ENCODE assay signal across 8 cellular contexts in the genomic region with DNA sequence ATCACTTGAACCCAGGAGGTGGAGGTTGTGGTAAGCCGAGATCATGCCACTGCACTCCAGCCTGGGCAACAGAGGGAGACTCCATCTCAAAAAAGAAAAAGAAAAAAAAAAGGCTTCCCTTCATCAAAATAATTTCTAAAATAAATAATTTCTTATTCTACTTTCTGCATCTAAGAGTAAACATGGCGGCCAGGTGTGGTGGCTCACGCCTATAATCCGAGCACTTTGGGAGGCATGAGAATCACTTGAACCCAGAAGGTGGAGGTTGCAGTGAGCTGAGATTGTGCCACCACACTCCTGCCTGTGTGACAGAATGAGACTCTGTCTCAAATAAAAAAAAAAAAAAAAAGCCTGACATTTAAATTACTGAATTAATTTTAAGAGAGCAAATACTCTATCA. TPM values are rescaled to one million over a fixed set of nuclear protein-coding genes. Genes with fewer than 3 reads are reported as not detected.
DNase-seq lines count a peak whose midpoint lies in the region; ATAC-seq and TF ChIP-seq lines count a peak whose summit lies in the region.
"Not testable (repeated sequence)": the region's sequence is repeated elsewhere in the genome, so short reads cannot be mapped to it uniquely, and the experiment has no call there.

No MANE protein-coding gene starts in this region.

- H3K36me3 Mint-ChIP-seq in activated CD8-positive, alpha-beta T cell treated with anti-CD3 and anti-CD28 coated beads for 36 hours (ENCODE audit: low read depth) = peaks cover 32% of the 10 kb centered on the region
- H3K36me3 Mint-ChIP-seq in endodermal cell (ENCODE audit: low read depth); naive B cell: not testable (repeated sequence)

- H3K79me2 ChIP-seq in PC-3 (ENCODE audit: low read length) = peaks cover 77% of the 10 kb centered on the region

- H3K27me3 ChIP-seq in AG04450 (ENCODE audit: control insufficient read depth, insufficient read depth, low read length); PC-3 (ENCODE audit: low read length); adipocyte (replicated peaks; ENCODE audit: control insufficient read depth, insufficient read depth, low read length); endodermal cell (ENCODE audit: control insufficient read depth, insufficient read depth, low read length, poor library complexity, severe bottlenecking); spleen (replicated peaks in 1 of 7): not testable (repeated sequence)

- H3K4me1 ChIP-seq in PC-3 (ENCODE audit: insufficient read depth, low read length) (peaks cover 29% of the 10 kb centered on the region), adipocyte (ENCODE audit: control insufficient read depth, insufficient read depth, low read length) (peaks cover 19% of the 10 kb centered on the region), spleen (peaks cover 40 to 81% (median 73%) of the 10 kb centered on the region in 6 donors)
- not testable (repeated sequence) for H3K4me1 ChIP-seq in endodermal cell (ENCODE audit: control insufficient read depth, insufficient read depth, low read length)

- not testable (repeated sequence) for TF ChIP-seq CTCF in AG04450 (IDR thresholded peaks at IDR 0.05; ENCODE audit: low read depth, low read length); GM12864 (IDR thresholded peaks at IDR 0.05; ENCODE audit: low read depth, low read length, missing control alignments); PC-3 (conservative IDR thresholded peaks at IDR 0.05; ENCODE audit: low read depth, low read length); activated CD8-positive, alpha-beta T cell treated with anti-CD3 and anti-CD28 coated beads for 36 hours (IDR thresholded peaks at IDR 0.05); endodermal cell (conservative IDR thresholded peaks at IDR 0.05); spleen (IDR thresholded peaks at IDR 0.05 in 8 of 11, conservative IDR thresholded peaks at IDR 0.05 in 3 of 11)

- not testable (repeated sequence) for ATAC-seq in PC-3; activated CD8-positive, alpha-beta T cell treated with anti-CD3 and anti-CD28 coated beads for 36 hours; naive B cell (ENCODE audit: low read depth in 2 of 2)

- POLR2A ChIA-PET in AG04450 (lab: Yijun Ruan, JAX) = interaction anchor here (0.6 to 1.0 kb wide), 2 partner anchors 127 to 142 kb away, joined by 3 to 5 read pairs; partner anchors contain the start of gene SHLD1
- POLR2A ChIA-PET in PC-3 (lab: Charles Lee; ENCODE audit: unreplicated experiment) = interaction anchor here (1.0 kb wide), 1 partner anchor 38 kb away, joined by 12 read pairs; no protein-coding TSS in a partner anchor
- POLR2A ChIA-PET in activated CD8-positive, alpha-beta T cell treated with anti-CD3 and anti-CD28 coated beads for 36 hours (lab: Charles Lee) = interaction anchor here (0.7 to 1.9 kb wide), 4 partner anchors 20 to 164 kb away, joined by 3 to 4 read pairs (median 4); no protein-coding TSS in a partner anchor

- peak overlapping the region; percentile 98; the same call in 1 of the 2 replicates for H3K9ac ChIP-seq in PC-3 (ENCODE audit: low read length)
- not testable (repeated sequence) for H3K9ac ChIP-seq in adipocyte (ENCODE audit: low read length); endodermal cell (ENCODE audit: extremely low read depth, low read length, poor library complexity, severe bottlenecking)

- H3K36me3 ChIP-seq in PC-3 (ENCODE audit: low read depth, low read length); adipocyte (ENCODE audit: control insufficient read depth, insufficient read depth, low read length, severe bottlenecking); endodermal cell (ENCODE audit: control insufficient read depth, insufficient read depth, low read length): not testable (repeated sequence)
- H3K36me3 ChIP-seq in spleen = peaks cover 0 to 30% (median 2%) of the 10 kb centered on the region in 6 donors

- not testable (repeated sequence) for H3K27me3 Mint-ChIP-seq in activated CD8-positive, alpha-beta T cell treated with anti-CD3 and anti-CD28 coated beads for 36 hours; endodermal cell (ENCODE audit: insufficient read depth); naive B cell

- TF ChIP-seq POLR2A in spleen (IDR thresholded peaks at IDR 0.05) = not testable (repeated sequence)

- not testable (repeated sequence) for H3F3A ChIP-seq in PC-3 (ENCODE audit: low read length, unreplicated experiment)

- CTCF ChIA-PET in AG04450 (lab: Charles Lee) = interaction anchor here (0.9 to 1.9 kb wide), 3 partner anchors 11 to 180 kb away, joined by 3 to 6 read pairs (median 5); no protein-coding TSS in a partner anchor
- CTCF ChIA-PET in PC-3 (lab: Charles Lee) = not testable (repeated sequence)
- CTCF ChIA-PET in activated CD8-positive, alpha-beta T cell treated with anti-CD3 and anti-CD28 coated beads for 36 hours (lab: Charles Lee) = interaction anchor here (1.6 kb wide), 1 partner anchor 78 kb away, joined by 8 read pairs; no protein-coding TSS in a partner anchor

- H3K4me3 Mint-ChIP-seq in activated CD8-positive, alpha-beta T cell treated with anti-CD3 and anti-CD28 coated beads for 36 hours = peak overlapping the region; percentile 96
- H3K4me3 Mint-ChIP-seq in endodermal cell = not testable (repeated sequence)
- peak overlapping the region; percentile 68 to 100 (median 98) for H3K4me3 Mint-ChIP-seq in naive B cell

- H2AFZ ChIP-seq in PC-3 (ENCODE audit: low read length) = not testable (repeated sequence)

- H3K4me2 ChIP-seq in PC-3 (ENCODE audit: low read length) = peak overlapping the region; percentile 94

- H3K9me3 Mint-ChIP-seq in activated CD8-positive, alpha-beta T cell treated with anti-CD3 and anti-CD28 coated beads for 36 hours; endodermal cell; naive B cell: not testable (repeated sequence)

- H3K4me3 ChIP-seq in AG04450 (ENCODE audit: low read depth, low read length) (peak overlapping the region; percentile 93; the same call in 1 of the 2 replicates), GM12864 (ENCODE audit: low read depth, low read length) (peak overlapping the region; percentile 94), PC-3 (ENCODE audit: low read length) (peak overlapping the region; percentile 77; the same call in 1 of the 2 replicates), adipocyte (ENCODE audit: low read length) (peak overlapping the region; percentile 91), endodermal cell (ENCODE audit: low read length) (peak overlapping the region; percentile 96), spleen (peak overlapping the region in 7 of 8 donors; percentile 52 to 90 (median 64))

- H3K27ac ChIP-seq in AG04450 (ENCODE audit: low read depth, low read length); PC-3 (ENCODE audit: low read length); endodermal cell (ENCODE audit: low read depth, low read length): not testable (repeated sequence)
- peak overlapping the region in 6 of 8 donors; percentile 97 to 100 (median 99) for H3K27ac ChIP-seq in spleen

- not testable (repeated sequence) for H3K9me2 ChIP-seq in PC-3 (replicated peaks; ENCODE audit: low read length)

- intact Hi-C loops in PC-3 (cut with micrococcal nuclease) = loop anchor here (5.0 kb wide), 1 partner anchor 40 kb away; no protein-coding TSS in a partner anchor
- intact Hi-C loops in activated CD8-positive, alpha-beta T cell treated with anti-CD3 and anti-CD28 coated beads for 36 hours (cut with micrococcal nuclease) = loop anchor here (10.0 kb wide), 1 partner anchor 337 kb away; no protein-coding TSS in a partner anchor
- intact Hi-C loops in spleen (cut with DNase I; ENCODE audit: low total_unique reads) = not testable (repeated sequence)

- not testable (repeated sequence) for DNase-seq in AG04450 (ENCODE audit: low read depth, low spot score); GM12864 (ENCODE audit: low read depth); PC-3; activated CD8-positive, alpha-beta T cell treated with anti-CD3 and anti-CD28 coated beads for 36 hours; adipocyte (ENCODE audit: low read depth); endodermal cell; naive B cell; spleen

- H3K4me1 Mint-ChIP-seq in activated CD8-positive, alpha-beta T cell treated with anti-CD3 and anti-CD28 coated beads for 36 hours (ENCODE audit: low read depth) = peaks cover 58% of the 10 kb centered on the region
- H3K4me1 Mint-ChIP-seq in endodermal cell (peaks cover 18% of the 10 kb centered on the region), naive B cell (peaks cover 41 to 83% (median 60%) of the 10 kb centered on the region in 3 donors)

- H3K27ac Mint-ChIP-seq in activated CD8-positive, alpha-beta T cell treated with anti-CD3 and anti-CD28 coated beads for 36 hours = peak overlapping the region; percentile 55
- not testable (repeated sequence) for H3K27ac Mint-ChIP-seq in endodermal cell
- peak overlapping the region in 4 of 6 donors; percentile 9 to 99 (median 48) for H3K27ac Mint-ChIP-seq in naive B cell

- not testable (repeated sequence) for BruUV-seq in PC-3 (replicated peaks; lab: Mats Ljungman, UMichigan)

- WGBS in endodermal cell (ENCODE audit: insufficient coverage in 1 of 2, insufficient read length in 1 of 2), 2 experiments = 98 to 100% methylated on average over 3 to 4 of the region's 4 CpGs
- WGBS in spleen, 5 donors = 66 to 96% (median 92%) methylated on average over 4 of the region's 4 CpGs

- H3K9me3 ChIP-seq in AG04450 (ENCODE audit: control insufficient read depth, insufficient read depth, low read length); PC-3 (ENCODE audit: low read length); adipocyte (ENCODE audit: control insufficient read depth, low read length); endodermal cell (ENCODE audit: control insufficient read depth, low read length); spleen: not testable (repeated sequence)

- peaks cover 60% of the 10 kb centered on the region for H4K20me1 ChIP-seq in PC-3 (ENCODE audit: low read length)

RNA-seq across cellular contexts. Expression of gene GPCPD1, which starts 3.3 kb away (rescaled TPM):
- polyA plus RNA-seq in AG04450 (2011; rRNA removed) = 22.3 and 28.3 TPM in 2 replicates
- 13.0 and 23.5 TPM in 2 replicates for polyA minus RNA-seq in AG04450 (2011; rRNA and poly(A)+ RNA removed)
- total RNA-seq in PC-3 (2014; rRNA removed) = 13.0 and 16.8 TPM in 2 replicates
- total RNA-seq in activated CD8-positive, alpha-beta T cell treated with anti-CD3 and anti-CD28 coated beads for 36 hours = 10 to 100 TPM; 32.3 TPM
- 10 to 100 TPM; 19.9 to 28.5 TPM for total RNA-seq in endodermal cell
- 26.7 TPM for polyA plus RNA-seq in endodermal cell (2013, experiment 1 of 2)
- 22.1 TPM for polyA plus RNA-seq in endodermal cell (2013, experiment 2 of 2)
- polyA plus RNA-seq in naive B cell (ENCODE audit: low read depth in 6 of 6) = 10 to 100 TPM; 39.5 to 60.5 (median 50.7) TPM
- 100 to 1,000 TPM in 1 of 7 donors, 10 to 100 TPM in 6; 49.6 to 129 (median 85.3) TPM for total RNA-seq in spleen
- 10 to 100 TPM; 31.3 to 47.2 (median 33.9) TPM for polyA plus RNA-seq in spleen
